In the genomic region with DNA sequence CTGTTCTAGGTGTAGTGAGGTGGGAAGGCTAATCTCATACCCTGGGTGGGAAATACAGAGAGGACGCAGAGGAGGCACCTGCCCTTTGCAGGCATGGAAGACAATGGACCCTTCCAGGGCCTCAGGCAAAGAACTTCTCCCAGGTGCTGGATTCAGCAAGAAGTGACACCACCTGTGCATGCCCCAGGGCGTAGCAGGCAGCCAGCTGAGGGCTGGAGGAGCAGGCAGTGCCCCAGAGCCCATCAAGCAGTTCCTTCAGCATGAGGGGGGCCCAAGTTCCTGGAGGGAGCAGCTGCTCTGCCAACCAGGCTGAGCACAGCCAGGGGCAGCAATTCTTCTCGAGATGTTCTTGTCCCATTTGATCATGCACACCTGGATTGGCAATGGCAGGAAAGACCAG, we compare ENCODE assay signal across 18 cellular contexts.
"Had no signal": no experiment of that assay in that cellular context is flagged by ENCODE, and none has a peak within 500 bp of the region (broad histone marks: within the 10 kb centered on the region; RNA-seq: fewer than 3 reads in every experiment).

No MANE protein-coding gene starts in this region.

- ATAC-seq: gastrocnemius medialis; left cardiac atrium; left lung; psoas muscle; right cardiac atrium; stimulated activated memory B cell treated with anti-CD40 and anti-IgM and Interleukin-4, amounts not matched to agents 10 μg/mL and 1 μg/mL and 100 μg/mL, for 72 hours; stimulated activated naive CD8-positive, alpha-beta T cell treated with anti-CD3 and anti-CD28 coated beads, Interleukin-15, Interleukin-2, amounts not matched to agents 100 U/mL and 50 U/mL, for 24 hours had no signal

- DNase-seq: dorsolateral prefrontal cortex; effector CD4-positive, alpha-beta T cell; foreskin fibroblast; gastrocnemius medialis; head of caudate nucleus; left cardiac atrium; left lung; mesenchymal stem cell; mucosa of descending colon; naive B cell; psoas muscle; right cardiac atrium; sigmoid colon; stimulated activated CD4-positive, alpha-beta T cell treated with anti-CD3 and anti-CD28 coated beads, Interleukin-4, amount 100 ng/mL, for 4 hours; stimulated activated naive CD8-positive, alpha-beta T cell treated with anti-CD3 and anti-CD28 coated beads, Interleukin-15, Interleukin-2, amounts not matched to agents 100 U/mL and 50 U/mL, for 24 hours; substantia nigra; tibial artery had no signal
